Comparison of ENCODE assay signal across 1 cellular context in the genomic region with DNA sequence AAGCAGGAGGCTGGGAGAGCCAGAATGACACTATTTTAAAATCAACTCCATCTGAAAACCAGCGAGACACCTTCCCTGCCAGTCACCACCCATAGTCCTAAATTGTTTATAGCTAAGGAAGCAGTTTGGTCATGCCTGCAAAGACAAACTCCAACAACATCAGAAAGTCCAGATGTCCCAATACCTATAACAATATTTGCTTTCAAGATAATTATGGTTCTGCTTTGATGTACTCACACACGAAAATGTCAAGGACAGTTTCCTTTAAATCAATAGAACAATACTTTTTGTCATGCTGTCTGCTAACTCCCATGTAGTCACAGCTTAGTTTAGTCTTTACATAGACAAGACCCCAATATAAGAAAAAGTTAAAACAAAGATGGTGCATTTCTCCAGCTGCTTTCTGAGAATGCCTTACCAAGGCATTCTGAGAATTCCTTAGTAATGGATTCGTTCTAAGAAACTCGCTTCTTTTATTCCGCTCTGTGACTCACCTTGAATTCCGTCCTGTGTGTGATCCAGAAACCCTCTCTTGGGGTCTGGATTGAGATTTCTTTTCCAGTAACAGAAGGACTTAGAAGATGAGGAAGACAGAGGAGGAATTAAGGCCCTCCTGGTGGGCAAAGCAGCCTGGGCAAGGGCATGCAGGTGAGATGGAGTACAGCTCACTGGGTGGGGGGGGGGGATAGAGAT.
TF ChIP-seq lines count a peak whose summit lies in the region.

No MANE protein-coding gene starts in this region.

TF ChIP-seq in GM23338, 12 proteins besides CTCF, POLR2A, EP300 and RAD21 (continued from another document):
- TF ChIP-seq, protein P1, sequence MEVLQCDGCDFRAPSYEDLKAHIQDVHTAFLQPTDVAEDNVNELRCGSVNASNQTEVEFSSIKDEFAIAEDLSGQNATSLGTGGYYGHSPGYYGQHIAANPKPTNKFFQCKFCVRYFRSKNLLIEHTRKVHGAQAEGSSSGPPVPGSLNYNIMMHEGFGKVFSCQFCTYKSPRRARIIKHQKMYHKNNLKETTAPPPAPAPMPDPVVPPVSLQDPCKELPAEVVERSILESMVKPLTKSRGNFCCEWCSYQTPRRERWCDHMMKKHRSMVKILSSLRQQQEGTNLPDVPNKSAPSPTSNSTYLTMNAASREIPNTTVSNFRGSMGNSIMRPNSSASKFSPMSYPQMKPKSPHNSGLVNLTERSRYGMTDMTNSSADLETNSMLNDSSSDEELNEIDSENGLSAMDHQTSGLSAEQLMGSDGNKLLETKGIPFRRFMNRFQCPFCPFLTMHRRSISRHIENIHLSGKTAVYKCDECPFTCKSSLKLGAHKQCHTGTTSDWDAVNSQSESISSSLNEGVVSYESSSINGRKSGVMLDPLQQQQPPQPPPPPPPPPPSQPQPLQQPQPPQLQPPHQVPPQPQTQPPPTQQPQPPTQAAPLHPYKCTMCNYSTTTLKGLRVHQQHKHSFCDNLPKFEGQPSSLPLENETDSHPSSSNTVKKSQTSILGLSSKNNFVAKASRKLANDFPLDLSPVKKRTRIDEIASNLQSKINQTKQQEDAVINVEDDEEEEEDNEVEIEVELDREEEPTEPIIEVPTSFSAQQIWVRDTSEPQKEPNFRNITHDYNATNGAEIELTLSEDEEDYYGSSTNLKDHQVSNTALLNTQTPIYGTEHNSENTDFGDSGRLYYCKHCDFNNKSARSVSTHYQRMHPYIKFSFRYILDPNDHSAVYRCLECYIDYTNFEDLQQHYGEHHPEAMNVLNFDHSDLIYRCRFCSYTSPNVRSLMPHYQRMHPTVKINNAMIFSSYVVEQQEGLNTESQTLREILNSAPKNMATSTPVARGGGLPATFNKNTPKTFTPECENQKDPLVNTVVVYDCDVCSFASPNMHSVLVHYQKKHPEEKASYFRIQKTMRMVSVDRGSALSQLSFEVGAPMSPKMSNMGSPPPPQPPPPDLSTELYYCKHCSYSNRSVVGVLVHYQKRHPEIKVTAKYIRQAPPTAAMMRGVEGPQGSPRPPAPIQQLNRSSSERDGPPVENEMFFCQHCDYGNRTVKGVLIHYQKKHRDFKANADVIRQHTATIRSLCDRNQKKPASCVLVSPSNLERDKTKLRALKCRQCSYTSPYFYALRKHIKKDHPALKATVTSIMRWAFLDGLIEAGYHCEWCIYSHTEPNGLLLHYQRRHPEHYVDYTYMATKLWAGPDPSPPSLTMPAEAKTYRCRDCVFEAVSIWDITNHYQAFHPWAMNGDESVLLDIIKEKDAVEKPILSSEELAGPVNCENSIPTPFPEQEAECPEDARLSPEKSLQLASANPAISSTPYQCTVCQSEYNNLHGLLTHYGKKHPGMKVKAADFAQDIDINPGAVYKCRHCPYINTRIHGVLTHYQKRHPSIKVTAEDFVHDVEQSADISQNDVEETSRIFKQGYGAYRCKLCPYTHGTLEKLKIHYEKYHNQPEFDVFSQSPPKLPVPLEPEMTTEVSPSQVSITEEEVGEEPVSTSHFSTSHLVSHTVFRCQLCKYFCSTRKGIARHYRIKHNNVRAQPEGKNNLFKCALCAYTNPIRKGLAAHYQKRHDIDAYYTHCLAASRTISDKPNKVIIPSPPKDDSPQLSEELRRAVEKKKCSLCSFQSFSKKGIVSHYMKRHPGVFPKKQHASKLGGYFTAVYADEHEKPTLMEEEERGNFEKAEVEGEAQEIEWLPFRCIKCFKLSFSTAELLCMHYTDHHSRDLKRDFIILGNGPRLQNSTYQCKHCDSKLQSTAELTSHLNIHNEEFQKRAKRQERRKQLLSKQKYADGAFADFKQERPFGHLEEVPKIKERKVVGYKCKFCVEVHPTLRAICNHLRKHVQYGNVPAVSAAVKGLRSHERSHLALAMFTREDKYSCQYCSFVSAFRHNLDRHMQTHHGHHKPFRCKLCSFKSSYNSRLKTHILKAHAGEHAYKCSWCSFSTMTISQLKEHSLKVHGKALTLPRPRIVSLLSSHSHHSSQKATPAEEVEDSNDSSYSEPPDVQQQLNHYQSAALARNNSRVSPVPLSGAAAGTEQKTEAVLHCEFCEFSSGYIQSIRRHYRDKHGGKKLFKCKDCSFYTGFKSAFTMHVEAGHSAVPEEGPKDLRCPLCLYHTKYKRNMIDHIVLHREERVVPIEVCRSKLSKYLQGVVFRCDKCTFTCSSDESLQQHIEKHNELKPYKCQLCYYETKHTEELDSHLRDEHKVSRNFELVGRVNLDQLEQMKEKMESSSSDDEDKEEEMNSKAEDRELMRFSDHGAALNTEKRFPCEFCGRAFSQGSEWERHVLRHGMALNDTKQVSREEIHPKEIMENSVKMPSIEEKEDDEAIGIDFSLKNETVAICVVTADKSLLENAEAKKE (CRISPR knock-in tag; IDR thresholded peaks at IDR 0.05): no peak
- no peak for TF ChIP-seq ZNF114 (CRISPR knock-in tag; IDR thresholded peaks at IDR 0.05)
- no peak for TF ChIP-seq CREB1 (CRISPR knock-in tag; IDR thresholded peaks at IDR 0.05; ENCODE audit: low read depth)
- no peak for TF ChIP-seq REST (IDR thresholded peaks at IDR 0.05; ENCODE audit: unreplicated experiment)
- no peak for TF ChIP-seq ETS1 (IDR thresholded peaks at IDR 0.05)
- TF ChIP-seq JUNB (IDR thresholded peaks at IDR 0.05; ENCODE audit: unreplicated experiment): no peak
- TF ChIP-seq EZH2phosphoT487 (IDR thresholded peaks at IDR 0.05; ENCODE audit: unreplicated experiment): no peak
- no peak for TF ChIP-seq POLR2AphosphoS5 (IDR thresholded peaks at IDR 0.05; ENCODE audit: low read depth)
- TF ChIP-seq ZNF331 (CRISPR knock-in tag; IDR thresholded peaks at IDR 0.05; ENCODE audit: low read depth): no peak
